Comparison of ENCODE assay signal across 9 cellular contexts in genomic region chr11:9566561-9567063, GRCh38. TPM values are rescaled to one million over a fixed set of nuclear protein-coding genes. Genes with fewer than 3 reads are reported as not detected.
DNase-seq lines count a peak whose midpoint lies in the region; ATAC-seq and TF ChIP-seq lines count a peak whose summit lies in the region.
"Had no signal": no experiment of that assay in that cellular context is flagged by ENCODE, and none has a peak within 500 bp of the region (broad histone marks: within the 10 kb centered on the region; RNA-seq: fewer than 3 reads in every experiment).

No MANE protein-coding gene starts in this region.

- peaks cover 40% of the 10 kb centered on the region for H3K4me1 ChIP-seq in GM23248 (ENCODE audit: insufficient read depth)
- H3K4me1 ChIP-seq in psoas muscle: peaks cover 24% of the 10 kb centered on the region
- no peaks in the 10 kb centered on the region for H3K4me1 ChIP-seq in CD8-positive, alpha-beta T cell (ENCODE audit: insufficient read depth, low read length)

- peak overlapping the region; percentile 48 for H3K4me2 ChIP-seq in GM23248 (ENCODE audit: unreplicated experiment)

- H3K9me3 ChIP-seq in GM23248 (ENCODE audit: low read depth): no peaks in the 10 kb centered on the region
- no peaks in the 10 kb centered on the region for H3K9me3 ChIP-seq in psoas muscle
- H3K9me3 ChIP-seq in CD8-positive, alpha-beta T cell (ENCODE audit: low read length): no peaks in the 10 kb centered on the region

- H3K4me1 Mint-ChIP-seq in activated B cell treated with CpG ODN at 0.5 μM for 24 hours (peaks cover 46% of the 10 kb centered on the region), glutamatergic neuron (ENCODE audit: low read depth, unreplicated experiment) (peaks cover 3% of the 10 kb centered on the region)
- peaks cover 6% of the 10 kb centered on the region for H3K4me1 Mint-ChIP-seq in CD8-positive, alpha-beta T cell (ENCODE audit: low read depth)

- in situ Hi-C loops in GM23248 (cut with MboI): no loop called here

- peak overlapping the region; percentile 78 for H3K9ac ChIP-seq in GM23248

- no peak overlapping the region for H2AFZ ChIP-seq in GM23248

- H4K20me1 ChIP-seq in GM23248 (ENCODE audit: insufficient read depth): no peaks in the 10 kb centered on the region

- intact Hi-C loops in activated B cell treated with CpG ODN at 0.5 μM for 24 hours (cut with micrococcal nuclease): no loop called here
- intact Hi-C loops in psoas muscle (cut with DNase I): no loop called here
- intact Hi-C loops in CD8-positive, alpha-beta T cell (cut with DNase I, micrococcal nuclease): no loop called here

- H3K9me3 Mint-ChIP-seq in activated B cell treated with CpG ODN at 0.5 μM for 24 hours (peaks cover 6% of the 10 kb centered on the region), glutamatergic neuron (ENCODE audit: unreplicated experiment) (peaks cover 4% of the 10 kb centered on the region)
- H3K9me3 Mint-ChIP-seq in CD8-positive, alpha-beta T cell: peaks cover 4% of the 10 kb centered on the region

- POLR2A ChIA-PET in activated B cell treated with CpG ODN at 0.5 μM for 24 hours (lab: Charles Lee): interaction anchor here (0.6 to 2.4 kb wide), 4 partner anchors 19 to 396 kb away, joined by 3 to 12 read pairs (median 6); no protein-coding TSS in a partner anchor
- POLR2A ChIA-PET in CD8-positive, alpha-beta T cell (lab: Charles Lee): no interaction called here

- peak overlapping the region; percentile 99 for H3K27ac ChIP-seq in GM23248
- H3K27ac ChIP-seq in psoas muscle: peak overlapping the region; percentile 88
- H3K27ac ChIP-seq in CD8-positive, alpha-beta T cell (ENCODE audit: low read depth, low read length): no peak overlapping the region

- peaks cover 28% of the 10 kb centered on the region for H3F3A ChIP-seq in GM23248 (ENCODE audit: insufficient read depth)

- H3K27me3 Mint-ChIP-seq in activated B cell treated with CpG ODN at 0.5 μM for 24 hours: no peaks in the 10 kb centered on the region
- peaks cover 1% of the 10 kb centered on the region for H3K27me3 Mint-ChIP-seq in glutamatergic neuron (ENCODE audit: unreplicated experiment)
- peaks cover 1% of the 10 kb centered on the region for H3K27me3 Mint-ChIP-seq in CD8-positive, alpha-beta T cell (ENCODE audit: low read depth)

- H3K4me3 ChIP-seq in GM23248 (0 out of 2 replicates have a peak overlapping the region, but pooled peaks have one; percentile 12), psoas muscle (no peak overlapping the region)
- no peak overlapping the region for H3K4me3 ChIP-seq in CD8-positive, alpha-beta T cell (ENCODE audit: low read depth, low read length)

- H3K27me3 ChIP-seq in GM23248 (replicated peaks; ENCODE audit: insufficient read depth): no peaks in the 10 kb centered on the region
- peaks cover 0 to 4% (median 0%) of the 10 kb centered on the region in 3 donors for H3K27me3 ChIP-seq in psoas muscle (ENCODE audit: insufficient read depth in 3 of 3, low read length in 2 of 3)
- H3K27me3 ChIP-seq in CD8-positive, alpha-beta T cell (ENCODE audit: insufficient read depth, low read length): no peaks in the 10 kb centered on the region

- peak overlapping the region; percentile 80 for H3K27ac Mint-ChIP-seq in activated B cell treated with CpG ODN at 0.5 μM for 24 hours
- peak overlapping the region; percentile 55 for H3K27ac Mint-ChIP-seq in glutamatergic neuron (ENCODE audit: unreplicated experiment)
- H3K27ac Mint-ChIP-seq in CD8-positive, alpha-beta T cell: no peak overlapping the region

- ATAC-seq in activated B cell treated with CpG ODN at 0.5 μM for 24 hours (ENCODE audit: low read depth) (no peak), psoas muscle (no peak), HG03159 (IDR thresholded peaks at IDR 0.05; ENCODE audit: unreplicated experiment) (no peak)
- no peak for ATAC-seq in CD8-positive, alpha-beta T cell

- H3K36me3 Mint-ChIP-seq in activated B cell treated with CpG ODN at 0.5 μM for 24 hours (ENCODE audit: low read depth) (peaks cover 3% of the 10 kb centered on the region), glutamatergic neuron (ENCODE audit: unreplicated experiment) (peaks cover 6% of the 10 kb centered on the region)
- H3K36me3 Mint-ChIP-seq in CD8-positive, alpha-beta T cell: peaks cover 2% of the 10 kb centered on the region

- DNase-seq in GM23248 (peak; percentile 38), activated B cell treated with CpG ODN at 0.5 μM for 24 hours (no peak), glutamatergic neuron (no peak), psoas muscle (no peak), COLO829 (ENCODE audit: low spot score) (no peak), T1000 (lab: John Stamatoyannopoulos, UW) (no peak)
- DNase-seq in CD8-positive, alpha-beta T cell: no peak
- DNase-seq: activated T-cell treated with anti-CD3 and anti-CD28 coated beads, Interleukin-2, amount 50 U/mL, for 1 hour had no signal

- no peaks in the 10 kb centered on the region for H3K36me3 ChIP-seq in GM23248 (ENCODE audit: low read depth)
- no peaks in the 10 kb centered on the region for H3K36me3 ChIP-seq in psoas muscle (ENCODE audit: insufficient read depth in 1 of 2, low read depth in 1 of 2)
- no peaks in the 10 kb centered on the region for H3K36me3 ChIP-seq in CD8-positive, alpha-beta T cell (ENCODE audit: insufficient read depth, low read length)

- TF ChIP-seq CTCF in activated B cell treated with CpG ODN at 0.5 μM for 24 hours (IDR thresholded peaks at IDR 0.05) (no peak), glutamatergic neuron (IDR thresholded peaks at IDR 0.05; ENCODE audit: partially characterized antibody, unreplicated experiment) (no peak), psoas muscle (IDR thresholded peaks at IDR 0.05) (no peak)
- TF ChIP-seq CTCF in CD8-positive, alpha-beta T cell (IDR thresholded peaks at IDR 0.05): no peak

- CTCF ChIA-PET in activated B cell treated with CpG ODN at 0.5 μM for 24 hours (lab: Charles Lee): interaction anchor here (1.0 kb wide), 1 partner anchor 181 kb away, joined by 4 read pairs; no protein-coding TSS in a partner anchor
- CTCF ChIA-PET in CD8-positive, alpha-beta T cell (lab: Charles Lee): interaction anchor here (1.0 to 2.0 kb wide), 3 partner anchors 17 to 46 kb away, joined by 3 to 6 read pairs (median 5); no protein-coding TSS in a partner anchor

- H3K79me2 ChIP-seq in GM23248 (ENCODE audit: insufficient read depth): no peaks in the 10 kb centered on the region

- H3K4me3 Mint-ChIP-seq in activated B cell treated with CpG ODN at 0.5 μM for 24 hours (no peak overlapping the region), glutamatergic neuron (ENCODE audit: unreplicated experiment) (no peak overlapping the region)
- H3K4me3 Mint-ChIP-seq in CD8-positive, alpha-beta T cell: no peak overlapping the region

- no peaks in the 10 kb centered on the region for H3K9me2 ChIP-seq in GM23248 (ENCODE audit: insufficient read depth)

- 82 to 84% methylated on average over 3 of the region's 3 CpGs for WGBS in GM23248 (ENCODE audit: low coverage in 1 of 2, low lambda C conversion rate in 2 of 2, missing lambda C conversion rate in 2 of 2), 2 experiments
- 87 to 93% (median 92%) methylated on average over 3 of the region's 3 CpGs for WGBS in psoas muscle, 3 donors

RNA-seq across cellular contexts. Expression of gene WEE1, which starts 6.9 kb away (rescaled TPM):
- 28.1 and 35.2 TPM in 2 replicates for total RNA-seq in GM23248 (2014; rRNA removed; shearing (Covaris generic))
- polyA plus RNA-seq in GM23248 (2016; fragmentation: Nextera tagmentation; extraction: Ambion mirVana) (11.8 and 13.1 TPM in 2 replicates), psoas muscle (1 to 10 TPM; 4.2 to 8.2 (median 5.3) TPM)
- total RNA-seq in activated B cell treated with CpG ODN at 0.5 μM for 24 hours (29.4 and 33.7 TPM in 2 replicates), glutamatergic neuron (ENCODE audit: unreplicated experiment) (10.2 TPM), psoas muscle (10 to 100 TPM in 3 of 4 donors, 1 to 10 TPM in 1; 4.8 to 58.6 (median 20.4) TPM)
- total RNA-seq in CD8-positive, alpha-beta T cell: 1 to 10 TPM; 3.9 to 5.3 TPM
